Comparison of ENCODE assay signal across 17 cellular contexts in the genomic region with DNA sequence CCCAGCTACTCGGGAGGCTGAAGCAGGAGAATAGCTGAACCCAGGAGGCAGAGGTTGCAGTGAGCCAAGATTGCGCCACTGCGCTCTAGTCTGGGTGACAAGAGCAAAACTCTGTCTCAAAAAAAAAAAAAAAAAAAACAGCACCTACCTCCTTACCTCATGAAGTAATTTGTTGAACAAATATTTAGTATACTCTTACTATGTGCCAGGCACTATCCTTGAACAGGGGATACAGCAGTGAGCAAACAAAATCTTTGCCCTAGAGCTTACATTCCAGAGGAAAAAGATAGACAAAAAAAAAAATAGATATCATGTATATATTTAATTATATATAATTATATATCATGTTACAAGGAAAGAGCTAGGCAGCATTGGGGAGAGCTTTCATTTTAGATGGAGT. TPM values are rescaled to one million over a fixed set of nuclear protein-coding genes. Genes with fewer than 3 reads are reported as not detected.
DNase-seq lines count a peak whose midpoint lies in the region; TF ChIP-seq lines count a peak whose summit lies in the region.
"Had no signal": no experiment of that assay in that cellular context is flagged by ENCODE, and none has a peak within 500 bp of the region (broad histone marks: within the 10 kb centered on the region; RNA-seq: fewer than 3 reads in every experiment).

No MANE protein-coding gene starts in this region.

- WGBS in hepatocyte (ENCODE audit: low lambda C conversion rate, missing lambda C conversion rate) = 90% methylated on average over 3 of the region's 3 CpGs
- WGBS in spleen, 5 donors = 88 to 100% (median 96%) methylated on average over 3 of the region's 3 CpGs

- H3K27me3 ChIP-seq in Caco-2 (replicated peaks; ENCODE audit: control insufficient read depth, insufficient read depth, low read length) (no peaks in the 10 kb centered on the region), OCI-LY1 (ENCODE audit: insufficient read depth, low read length) (no peaks in the 10 kb centered on the region), hepatocyte (no peaks in the 10 kb centered on the region), spleen (replicated peaks in 1 of 7) (no peaks in the 10 kb centered on the region)

- peak overlapping the region; percentile 5 for H3K27ac Mint-ChIP-seq in Caco-2 (ENCODE audit: unreplicated experiment)
- H3K27ac Mint-ChIP-seq: CD4-positive, alpha-beta T cell; HFFc6 had no signal

- H3K36me3 ChIP-seq in Caco-2 (ENCODE audit: control insufficient read depth, insufficient read depth, low read length) = no peaks in the 10 kb centered on the region
- no peaks in the 10 kb centered on the region for H3K36me3 ChIP-seq in OCI-LY1 (ENCODE audit: insufficient read depth, low read length)
- no peaks in the 10 kb centered on the region for H3K36me3 ChIP-seq in hepatocyte (replicated peaks; ENCODE audit: insufficient read depth, low read depth)
- H3K36me3 ChIP-seq in spleen = no peaks in the 10 kb centered on the region

- H3K4me2 ChIP-seq in OCI-LY1 (ENCODE audit: low read length) (no peak overlapping the region), hepatocyte (no peak overlapping the region)

- no peak overlapping the region for H3K9ac ChIP-seq in OCI-LY1 (ENCODE audit: low read length)

- CTCF ChIA-PET in Caco-2 (lab: Charles Lee) = no interaction called here

- H3K4me3 Mint-ChIP-seq in Caco-2 (ENCODE audit: unreplicated experiment) = no peak overlapping the region
- H3K4me3 Mint-ChIP-seq: CD4-positive, alpha-beta T cell; HFFc6 had no signal

- no peaks in the 10 kb centered on the region for H3K36me3 Mint-ChIP-seq in Caco-2 (ENCODE audit: insufficient read depth, unreplicated experiment)

- H4K20me1 ChIP-seq in OCI-LY1 (ENCODE audit: insufficient read depth, low read length) (no peaks in the 10 kb centered on the region), hepatocyte (ENCODE audit: insufficient read depth, poor library complexity, severe bottlenecking) (no peaks in the 10 kb centered on the region)

- H3K79me2 ChIP-seq in OCI-LY1 (ENCODE audit: insufficient read depth, low read length) (no peaks in the 10 kb centered on the region), hepatocyte (no peaks in the 10 kb centered on the region)

- intact Hi-C loops in Caco-2 (cut with micrococcal nuclease; ENCODE audit: unreplicated experiment) = no loop called here
- intact Hi-C loops in spleen (cut with DNase I; ENCODE audit: low total_unique reads) = no loop called here

- TF ChIP-seq POLR2A in spleen (IDR thresholded peaks at IDR 0.05) (no peak), erythroblast (IDR thresholded peaks at IDR 0.05; ENCODE audit: low read length) (no peak)

- DNase-seq in Caco-2 (no peak), hepatocyte (ENCODE audit: low spot score) (no peak), spleen (no peak), DMS153 (lab: John Stamatoyannopoulos, UW) (no peak), erythroblast (lab: John Stamatoyannopoulos, UW) (no peak), cerebellar cortex (ENCODE audit: low spot score) (no peak)
- DNase-seq in activated CD4-positive, CD25-positive, alpha-beta regulatory T cell treated with anti-CD3 and anti-CD28 coated beads, Interleukin-2, amount 50 U/mL, for 72 hours = no peak
- DNase-seq: Calu3; CD4-positive, alpha-beta T cell; DMS79 treated with DMSO at 0.1 percent for 48 hours; H7; HFFc6; NCI-H1417; NCI-H1930; NCI-H526; NK-92 treated with Interleukin-12 subunit alpha and Interleukin-12 subunit beta, amount 100 ng/mL, for 24 hours had no signal

- BruUV-seq in Caco-2 (replicated peaks; lab: Mats Ljungman, UMichigan) = no TSS peak

- POLR2A ChIA-PET in Caco-2 (lab: Charles Lee) = interaction anchor here (0.7 to 1.0 kb wide), 2 partner anchors 69 to 1034 kb away, joined by 3 read pairs; partner anchors contain the start of gene SEPTIN7

- H3K4me1 ChIP-seq in Caco-2 = peaks cover 58% of the 10 kb centered on the region
- peaks cover 50% of the 10 kb centered on the region for H3K4me1 ChIP-seq in OCI-LY1 (ENCODE audit: insufficient read depth, low read length, severe bottlenecking)
- H3K4me1 ChIP-seq in hepatocyte (ENCODE audit: insufficient read depth) = peaks cover 25% of the 10 kb centered on the region
- peaks cover 19 to 53% (median 40%) of the 10 kb centered on the region in 6 donors for H3K4me1 ChIP-seq in spleen

- TF ChIP-seq CTCF in Caco-2 (IDR thresholded peaks at IDR 0.05; ENCODE audit: insufficient read depth in 1 of 2, low read depth in 1 of 2, low read length in 1 of 2, severe bottlenecking in 1 of 2, unreplicated experiment in 1 of 2) (no peak), OCI-LY1 (IDR thresholded peaks at IDR 0.05; ENCODE audit: low read length) (no peak), hepatocyte (IDR thresholded peaks at IDR 0.05; ENCODE audit: poor library complexity) (no peak), spleen (IDR thresholded peaks at IDR 0.05 in 8 of 11, conservative IDR thresholded peaks at IDR 0.05 in 3 of 11) (no peak)

- H3K9me3 ChIP-seq in Caco-2 = no peaks in the 10 kb centered on the region
- H3K9me3 ChIP-seq in OCI-LY1 (ENCODE audit: low read length) = no peaks in the 10 kb centered on the region
- no peaks in the 10 kb centered on the region for H3K9me3 ChIP-seq in hepatocyte (ENCODE audit: low read depth)
- H3K9me3 ChIP-seq in spleen = no peaks in the 10 kb centered on the region

- no peaks in the 10 kb centered on the region for H3K27me3 Mint-ChIP-seq in Caco-2 (ENCODE audit: insufficient read depth, unreplicated experiment)
- H3K27me3 Mint-ChIP-seq: CD4-positive, alpha-beta T cell had no signal

- peaks cover 8% of the 10 kb centered on the region; the same call in 1 of the 2 replicates for H3F3A ChIP-seq in OCI-LY1 (ENCODE audit: insufficient read depth, low read length)

- H3K27ac ChIP-seq in OCI-LY1 (ENCODE audit: low read depth, low read length, poor library complexity, severe bottlenecking) = peak overlapping the region; percentile 95
- peak overlapping the region; percentile 76 for H3K27ac ChIP-seq in hepatocyte
- H3K27ac ChIP-seq in spleen = peak overlapping the region in 7 of 8 donors; percentile 80 to 90 (median 84)

- H3K9me3 Mint-ChIP-seq in Caco-2 (ENCODE audit: unreplicated experiment) = no peaks in the 10 kb centered on the region
- H3K9me3 Mint-ChIP-seq: CD4-positive, alpha-beta T cell; HFFc6 had no signal

- no peak overlapping the region for H3K4me3 ChIP-seq in Caco-2 (ENCODE audit: low read depth, low read length)
- H3K4me3 ChIP-seq in OCI-LY1 (ENCODE audit: low read depth, low read length, poor library complexity, severe bottlenecking) = no peak overlapping the region
- no peak overlapping the region for H3K4me3 ChIP-seq in hepatocyte
- H3K4me3 ChIP-seq in spleen = no peak overlapping the region

- no peak overlapping the region for H2AFZ ChIP-seq in OCI-LY1 (ENCODE audit: low read length)
- no peak overlapping the region for H2AFZ ChIP-seq in hepatocyte

- no peaks in the 10 kb centered on the region for H3K9me2 ChIP-seq in OCI-LY1 (ENCODE audit: low read depth, low read length)
- no peaks in the 10 kb centered on the region for H3K9me2 ChIP-seq in hepatocyte (replicated peaks; ENCODE audit: insufficient read depth)

- peaks cover 50% of the 10 kb centered on the region for H3K4me1 Mint-ChIP-seq in Caco-2 (ENCODE audit: low read depth, unreplicated experiment)

RNA-seq across cellular contexts. Expression of gene HERPUD2, which starts 36.4 kb away (rescaled TPM):
- total RNA-seq in Caco-2 (2022) (25.2 and 29.6 TPM in 2 replicates), hepatocyte (25.5 and 31.3 TPM in 2 replicates), spleen (10 to 100 TPM; 30.5 to 46.6 (median 35.5) TPM)
- polyA plus RNA-seq in hepatocyte (26.8 and 28.0 TPM in 2 replicates), spleen (10 to 100 TPM; 11.1 to 14.3 (median 11.7) TPM)
